ENCODE assay signal across 14 cellular contexts in genomic region chr3:159186581-159186980, GRCh38.
A peak's percentile ranks its signal among the peaks of the same experiment; 100 is the strongest.
DNase-seq lines count a peak whose midpoint lies in the region; ATAC-seq and TF ChIP-seq lines count a peak whose summit lies in the region.
"Had no signal": no experiment of that assay in that cellular context is flagged by ENCODE, and none has a peak within 500 bp of the region (broad histone marks: within the 10 kb centered on the region; RNA-seq: fewer than 3 reads in every experiment).

No MANE protein-coding gene starts in this region.

- no peaks in the 10 kb centered on the region for H3K27me3 ChIP-seq in BLaER1
- H3K27me3 ChIP-seq: esophagus squamous epithelium, sigmoid colon, upper lobe of left lung had no signal

- H3K4me2 ChIP-seq in BLaER1, result peak overlapping the region; percentile 17
- H3K4me2 ChIP-seq: A549 had no signal

- intact Hi-C loops in CD14-positive monocyte (cut with micrococcal nuclease), result no loop called here

- peaks cover 6% of the 10 kb centered on the region for H3K4me1 Mint-ChIP-seq in CD14-positive monocyte

- no peaks in the 10 kb centered on the region for H3K9me3 ChIP-seq in BLaER1
- H3K9me3 ChIP-seq: A549, esophagus squamous epithelium, sigmoid colon, upper lobe of left lung had no signal

- H3K4me3 Mint-ChIP-seq in CD14-positive monocyte, result no peak overlapping the region
- H3K4me3 Mint-ChIP-seq: activated T-helper 1 cell treated with anti-CD3 and anti-CD28 coated beads, Interleukin-12 subunit alpha, Interleukin-12 subunit beta, Interleukin-2, Interleukin-4 antibody, amounts not matched to agents 30 ng/mL and 10 ng/mL and 1 ng/mL, durations not matched to agents 14 hours and 24 hours and 36 hours had no signal

- no peak for TF ChIP-seq CTCF in CD14-positive monocyte (IDR thresholded peaks at IDR 0.05)

- ATAC-seq in GM19035 (IDR thresholded peaks at IDR 0.05; ENCODE audit: unreplicated experiment), result peak; percentile 62
- peak; percentile 40 for ATAC-seq in HG02610 (IDR thresholded peaks at IDR 0.05; ENCODE audit: unreplicated experiment)
- peak; percentile 70 for ATAC-seq in HG03432 (IDR thresholded peaks at IDR 0.05; ENCODE audit: unreplicated experiment)
- ATAC-seq: A549 had no signal

- H3K36me3 ChIP-seq in BLaER1, result no peaks in the 10 kb centered on the region
- H3K36me3 ChIP-seq: esophagus squamous epithelium, sigmoid colon, upper lobe of left lung had no signal

- H3K4me1 ChIP-seq in BLaER1, result peaks cover 10% of the 10 kb centered on the region; the same call in 1 of the 2 replicates
- H3K4me1 ChIP-seq: sigmoid colon, upper lobe of left lung had no signal

- no peaks in the 10 kb centered on the region for H3K36me3 Mint-ChIP-seq in CD14-positive monocyte

- no peak overlapping the region for H3K27ac Mint-ChIP-seq in CD14-positive monocyte
- H3K27ac Mint-ChIP-seq: activated T-helper 1 cell treated with anti-CD3 and anti-CD28 coated beads, Interleukin-12 subunit alpha, Interleukin-12 subunit beta, Interleukin-2, Interleukin-4 antibody, amounts not matched to agents 30 ng/mL and 10 ng/mL and 1 ng/mL, durations not matched to agents 14 hours and 24 hours and 36 hours had no signal

- H3K27ac ChIP-seq in BLaER1, result no peak overlapping the region
- H3K27ac ChIP-seq: A549, esophagus squamous epithelium, sigmoid colon, upper lobe of left lung had no signal

- H3K27me3 Mint-ChIP-seq in CD14-positive monocyte (ENCODE audit: low read depth in 3 of 3), result peaks cover 0 to 6% (median 0%) of the 10 kb centered on the region in 3 donors

- no peak overlapping the region for H3K9ac ChIP-seq in BLaER1

- H3K4me3 ChIP-seq in BLaER1, result no peak overlapping the region
- H3K4me3 ChIP-seq: A549, esophagus squamous epithelium, sigmoid colon, upper lobe of left lung had no signal

- H3K9me3 Mint-ChIP-seq in CD14-positive monocyte, result peaks cover 0 to 6% (median 2%) of the 10 kb centered on the region in 7 donors
- H3K9me3 Mint-ChIP-seq: activated T-helper 1 cell treated with anti-CD3 and anti-CD28 coated beads, Interleukin-12 subunit alpha, Interleukin-12 subunit beta, Interleukin-2, Interleukin-4 antibody, amounts not matched to agents 30 ng/mL and 10 ng/mL and 1 ng/mL, durations not matched to agents 14 hours and 24 hours and 36 hours had no signal

- DNase-seq in anterior cingulate cortex (lab: John Stamatoyannopoulos, UW) (no peak), CD14-positive monocyte (ENCODE audit: low spot score) (no peak), NCI-H1436 (lab: John Stamatoyannopoulos, UW) (no peak)
- no peak for DNase-seq in stimulated activated CD4-positive, alpha-beta T cell treated with anti-CD3 and anti-CD28 coated beads, Interleukin-2, amount 100 ng/mL, for 24 hours
- DNase-seq: esophagus squamous epithelium, NCI-H2029 treated with DMSO at 0.1 percent for 48 hours, sigmoid colon had no signal

- H4K20me1 ChIP-seq in BLaER1, result no peaks in the 10 kb centered on the region
